In the genomic region with DNA sequence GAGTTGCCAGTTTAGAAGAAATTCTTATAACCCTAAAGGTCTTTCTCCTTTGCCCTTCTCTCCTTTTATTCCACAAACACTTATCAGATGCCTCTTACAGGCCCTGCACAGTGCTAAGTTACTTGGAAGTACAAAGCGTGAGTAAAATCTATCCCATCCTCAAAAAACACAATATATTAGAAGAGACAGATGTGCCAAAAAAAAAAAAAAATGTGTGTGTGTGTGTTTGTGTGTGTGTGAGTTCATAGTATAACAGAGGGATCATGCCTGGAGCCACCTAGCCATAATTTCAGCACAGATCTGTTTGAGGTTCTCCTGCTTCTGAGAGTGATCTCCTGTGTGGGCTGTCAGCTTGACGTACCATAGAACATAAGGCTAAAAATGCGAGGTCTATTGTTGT, we compare ENCODE assay signal across 2 cellular contexts.
A peak's percentile ranks its signal among the peaks of the same experiment; 100 is the strongest.
TF ChIP-seq lines count a peak whose summit lies in the region.

No MANE protein-coding gene starts in this region.

TF ChIP-seq in HepG2, 621 proteins besides CTCF, POLR2A, EP300 and RAD21:
- TF ChIP-seq XBP1 (CRISPR knock-in tag; IDR thresholded peaks at IDR 0.05) (no peak), GABPB1 (CRISPR knock-in tag; IDR thresholded peaks at IDR 0.05) (no peak)

TF ChIP-seq in K562, 482 proteins besides CTCF, POLR2A, EP300 and RAD21:
- TF ChIP-seq ZNF23 (CRISPR knock-in tag; IDR thresholded peaks at IDR 0.05) = no peak
- TF ChIP-seq HDAC1 (IDR thresholded peaks at IDR 0.05) = peak in 1 of 2 experiments; percentile 31; a peak in 1 of 4 replicates
- no peak for TF ChIP-seq PHF8 (IDR thresholded peaks at IDR 0.05; ENCODE audit: borderline replicate concordance, low read length)
- TF ChIP-seq E4F1 (CRISPR knock-in tag; IDR thresholded peaks at IDR 0.05; ENCODE audit: borderline replicate concordance) = no peak
- TF ChIP-seq GTF2F1 (IDR thresholded peaks at IDR 0.05; ENCODE audit: low read depth, low read length) = no peak
- no peak for TF ChIP-seq OTX1 (CRISPR knock-in tag; IDR thresholded peaks at IDR 0.05)
- no peak for TF ChIP-seq ZNF707 (CRISPR knock-in tag; conservative IDR thresholded peaks at IDR 0.05)
- TF ChIP-seq BACH1 (tag; IDR thresholded peaks at IDR 0.05) = no peak
- TF ChIP-seq, protein P1, sequence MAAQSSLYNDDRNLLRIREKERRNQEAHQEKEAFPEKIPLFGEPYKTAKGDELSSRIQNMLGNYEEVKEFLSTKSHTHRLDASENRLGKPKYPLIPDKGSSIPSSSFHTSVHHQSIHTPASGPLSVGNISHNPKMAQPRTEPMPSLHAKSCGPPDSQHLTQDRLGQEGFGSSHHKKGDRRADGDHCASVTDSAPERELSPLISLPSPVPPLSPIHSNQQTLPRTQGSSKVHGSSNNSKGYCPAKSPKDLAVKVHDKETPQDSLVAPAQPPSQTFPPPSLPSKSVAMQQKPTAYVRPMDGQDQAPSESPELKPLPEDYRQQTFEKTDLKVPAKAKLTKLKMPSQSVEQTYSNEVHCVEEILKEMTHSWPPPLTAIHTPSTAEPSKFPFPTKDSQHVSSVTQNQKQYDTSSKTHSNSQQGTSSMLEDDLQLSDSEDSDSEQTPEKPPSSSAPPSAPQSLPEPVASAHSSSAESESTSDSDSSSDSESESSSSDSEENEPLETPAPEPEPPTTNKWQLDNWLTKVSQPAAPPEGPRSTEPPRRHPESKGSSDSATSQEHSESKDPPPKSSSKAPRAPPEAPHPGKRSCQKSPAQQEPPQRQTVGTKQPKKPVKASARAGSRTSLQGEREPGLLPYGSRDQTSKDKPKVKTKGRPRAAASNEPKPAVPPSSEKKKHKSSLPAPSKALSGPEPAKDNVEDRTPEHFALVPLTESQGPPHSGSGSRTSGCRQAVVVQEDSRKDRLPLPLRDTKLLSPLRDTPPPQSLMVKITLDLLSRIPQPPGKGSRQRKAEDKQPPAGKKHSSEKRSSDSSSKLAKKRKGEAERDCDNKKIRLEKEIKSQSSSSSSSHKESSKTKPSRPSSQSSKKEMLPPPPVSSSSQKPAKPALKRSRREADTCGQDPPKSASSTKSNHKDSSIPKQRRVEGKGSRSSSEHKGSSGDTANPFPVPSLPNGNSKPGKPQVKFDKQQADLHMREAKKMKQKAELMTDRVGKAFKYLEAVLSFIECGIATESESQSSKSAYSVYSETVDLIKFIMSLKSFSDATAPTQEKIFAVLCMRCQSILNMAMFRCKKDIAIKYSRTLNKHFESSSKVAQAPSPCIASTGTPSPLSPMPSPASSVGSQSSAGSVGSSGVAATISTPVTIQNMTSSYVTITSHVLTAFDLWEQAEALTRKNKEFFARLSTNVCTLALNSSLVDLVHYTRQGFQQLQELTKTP (IDR thresholded peaks at IDR 0.05; ENCODE audit: low read depth in 1 of 2, partially characterized antibody in 2 of 2) = peak; percentile 21 to 30
- TF ChIP-seq NBN (IDR thresholded peaks at IDR 0.05; ENCODE audit: low read depth) = 0 out of 2 replicates have a peak, but pooled peaks have one; percentile 44
- TF ChIP-seq DACH1 (IDR thresholded peaks at IDR 0.05; ENCODE audit: partially characterized antibody) = no peak
- TF ChIP-seq HOXB6 (CRISPR knock-in tag; IDR thresholded peaks at IDR 0.05; ENCODE audit: borderline replicate concordance) = no peak
- TF ChIP-seq PYGO2 (tag; IDR thresholded peaks at IDR 0.05) = 0 out of 2 replicates have a peak, but pooled peaks have one; percentile 10
- TF ChIP-seq NFRKB (IDR thresholded peaks at IDR 0.05; ENCODE audit: low read depth) = no peak
- TF ChIP-seq CBX8 (IDR thresholded peaks at IDR 0.05; ENCODE audit: borderline replicate concordance, extremely low read depth, low read depth, low read length, poor library complexity, severe bottlenecking) = no peak
- TF ChIP-seq, protein P2, sequence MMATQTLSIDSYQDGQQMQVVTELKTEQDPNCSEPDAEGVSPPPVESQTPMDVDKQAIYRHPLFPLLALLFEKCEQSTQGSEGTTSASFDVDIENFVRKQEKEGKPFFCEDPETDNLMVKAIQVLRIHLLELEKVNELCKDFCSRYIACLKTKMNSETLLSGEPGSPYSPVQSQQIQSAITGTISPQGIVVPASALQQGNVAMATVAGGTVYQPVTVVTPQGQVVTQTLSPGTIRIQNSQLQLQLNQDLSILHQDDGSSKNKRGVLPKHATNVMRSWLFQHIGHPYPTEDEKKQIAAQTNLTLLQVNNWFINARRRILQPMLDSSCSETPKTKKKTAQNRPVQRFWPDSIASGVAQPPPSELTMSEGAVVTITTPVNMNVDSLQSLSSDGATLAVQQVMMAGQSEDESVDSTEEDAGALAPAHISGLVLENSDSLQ (IDR thresholded peaks at IDR 0.05) = peak; percentile 75
- TF ChIP-seq, protein P3, sequence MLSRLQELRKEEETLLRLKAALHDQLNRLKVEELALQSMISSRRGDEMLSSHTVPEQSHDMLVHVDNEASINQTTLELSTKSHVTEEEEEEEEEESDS (CRISPR knock-in tag; IDR thresholded peaks at IDR 0.05) = no peak
- no peak for TF ChIP-seq ZNF232 (CRISPR knock-in tag; IDR thresholded peaks at IDR 0.05)
- no peak for TF ChIP-seq KDM2B (CRISPR knock-in tag; IDR thresholded peaks at IDR 0.05)
- TF ChIP-seq, protein P4, sequence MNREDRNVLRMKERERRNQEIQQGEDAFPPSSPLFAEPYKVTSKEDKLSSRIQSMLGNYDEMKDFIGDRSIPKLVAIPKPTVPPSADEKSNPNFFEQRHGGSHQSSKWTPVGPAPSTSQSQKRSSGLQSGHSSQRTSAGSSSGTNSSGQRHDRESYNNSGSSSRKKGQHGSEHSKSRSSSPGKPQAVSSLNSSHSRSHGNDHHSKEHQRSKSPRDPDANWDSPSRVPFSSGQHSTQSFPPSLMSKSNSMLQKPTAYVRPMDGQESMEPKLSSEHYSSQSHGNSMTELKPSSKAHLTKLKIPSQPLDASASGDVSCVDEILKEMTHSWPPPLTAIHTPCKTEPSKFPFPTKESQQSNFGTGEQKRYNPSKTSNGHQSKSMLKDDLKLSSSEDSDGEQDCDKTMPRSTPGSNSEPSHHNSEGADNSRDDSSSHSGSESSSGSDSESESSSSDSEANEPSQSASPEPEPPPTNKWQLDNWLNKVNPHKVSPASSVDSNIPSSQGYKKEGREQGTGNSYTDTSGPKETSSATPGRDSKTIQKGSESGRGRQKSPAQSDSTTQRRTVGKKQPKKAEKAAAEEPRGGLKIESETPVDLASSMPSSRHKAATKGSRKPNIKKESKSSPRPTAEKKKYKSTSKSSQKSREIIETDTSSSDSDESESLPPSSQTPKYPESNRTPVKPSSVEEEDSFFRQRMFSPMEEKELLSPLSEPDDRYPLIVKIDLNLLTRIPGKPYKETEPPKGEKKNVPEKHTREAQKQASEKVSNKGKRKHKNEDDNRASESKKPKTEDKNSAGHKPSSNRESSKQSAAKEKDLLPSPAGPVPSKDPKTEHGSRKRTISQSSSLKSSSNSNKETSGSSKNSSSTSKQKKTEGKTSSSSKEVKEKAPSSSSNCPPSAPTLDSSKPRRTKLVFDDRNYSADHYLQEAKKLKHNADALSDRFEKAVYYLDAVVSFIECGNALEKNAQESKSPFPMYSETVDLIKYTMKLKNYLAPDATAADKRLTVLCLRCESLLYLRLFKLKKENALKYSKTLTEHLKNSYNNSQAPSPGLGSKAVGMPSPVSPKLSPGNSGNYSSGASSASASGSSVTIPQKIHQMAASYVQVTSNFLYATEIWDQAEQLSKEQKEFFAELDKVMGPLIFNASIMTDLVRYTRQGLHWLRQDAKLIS (CRISPR knock-in tag; IDR thresholded peaks at IDR 0.05) = no peak
- 0 out of 2 replicates have a peak, but pooled peaks have one; percentile 76 for TF ChIP-seq HDGF (IDR thresholded peaks at IDR 0.05)
- peak; percentile 46 for TF ChIP-seq SMARCA4 (IDR thresholded peaks at IDR 0.05)
- no peak for TF ChIP-seq TCF7L2 (IDR thresholded peaks at IDR 0.05; ENCODE audit: low read depth, low read length)
- peak; percentile 2 for TF ChIP-seq MEIS2 (IDR thresholded peaks at IDR 0.05; ENCODE audit: partially characterized antibody)
- no peak for TF ChIP-seq KLF16 (IDR thresholded peaks at IDR 0.05)
- TF ChIP-seq ZNF197 (CRISPR knock-in tag; IDR thresholded peaks at IDR 0.05; ENCODE audit: low read depth) = no peak
- no peak for TF ChIP-seq ZBTB2 (IDR thresholded peaks at IDR 0.05)
- no peak for TF ChIP-seq KLF13 (tag; IDR thresholded peaks at IDR 0.05; ENCODE audit: borderline replicate concordance, low read depth)
- no peak for TF ChIP-seq LCOR (CRISPR knock-in tag; IDR thresholded peaks at IDR 0.05)
- TF ChIP-seq FOXP4 (CRISPR knock-in tag; IDR thresholded peaks at IDR 0.05; ENCODE audit: borderline replicate concordance) = no peak
- TF ChIP-seq, protein P5, sequence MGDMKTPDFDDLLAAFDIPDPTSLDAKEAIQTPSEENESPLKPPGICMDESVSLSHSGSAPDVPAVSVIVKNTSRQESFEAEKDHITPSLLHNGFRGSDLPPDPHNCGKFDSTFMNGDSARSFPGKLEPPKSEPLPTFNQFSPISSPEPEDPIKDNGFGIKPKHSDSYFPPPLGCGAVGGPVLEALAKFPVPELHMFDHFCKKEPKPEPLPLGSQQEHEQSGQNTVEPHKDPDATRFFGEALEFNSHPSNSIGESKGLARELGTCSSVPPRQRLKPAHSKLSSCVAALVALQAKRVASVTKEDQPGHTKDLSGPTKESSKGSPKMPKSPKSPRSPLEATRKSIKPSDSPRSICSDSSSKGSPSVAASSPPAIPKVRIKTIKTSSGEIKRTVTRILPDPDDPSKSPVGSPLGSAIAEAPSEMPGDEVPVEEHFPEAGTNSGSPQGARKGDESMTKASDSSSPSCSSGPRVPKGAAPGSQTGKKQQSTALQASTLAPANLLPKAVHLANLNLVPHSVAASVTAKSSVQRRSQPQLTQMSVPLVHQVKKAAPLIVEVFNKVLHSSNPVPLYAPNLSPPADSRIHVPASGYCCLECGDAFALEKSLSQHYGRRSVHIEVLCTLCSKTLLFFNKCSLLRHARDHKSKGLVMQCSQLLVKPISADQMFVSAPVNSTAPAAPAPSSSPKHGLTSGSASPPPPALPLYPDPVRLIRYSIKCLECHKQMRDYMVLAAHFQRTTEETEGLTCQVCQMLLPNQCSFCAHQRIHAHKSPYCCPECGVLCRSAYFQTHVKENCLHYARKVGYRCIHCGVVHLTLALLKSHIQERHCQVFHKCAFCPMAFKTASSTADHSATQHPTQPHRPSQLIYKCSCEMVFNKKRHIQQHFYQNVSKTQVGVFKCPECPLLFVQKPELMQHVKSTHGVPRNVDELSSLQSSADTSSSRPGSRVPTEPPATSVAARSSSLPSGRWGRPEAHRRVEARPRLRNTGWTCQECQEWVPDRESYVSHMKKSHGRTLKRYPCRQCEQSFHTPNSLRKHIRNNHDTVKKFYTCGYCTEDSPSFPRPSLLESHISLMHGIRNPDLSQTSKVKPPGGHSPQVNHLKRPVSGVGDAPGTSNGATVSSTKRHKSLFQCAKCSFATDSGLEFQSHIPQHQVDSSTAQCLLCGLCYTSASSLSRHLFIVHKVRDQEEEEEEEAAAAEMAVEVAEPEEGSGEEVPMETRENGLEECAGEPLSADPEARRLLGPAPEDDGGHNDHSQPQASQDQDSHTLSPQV (IDR thresholded peaks at IDR 0.05) = 0 out of 2 replicates have a peak, but pooled peaks have one; percentile 14
- no peak for TF ChIP-seq POLR2B (IDR thresholded peaks at IDR 0.05; ENCODE audit: low read depth, partially characterized antibody)
